ENCODE assay signal across 14 cellular contexts in genomic region chr5:104540448-104540847, GRCh38.
DNase-seq lines count a peak whose midpoint lies in the region; ATAC-seq, FAIRE-seq and TF ChIP-seq lines count a peak whose summit lies in the region.
"Had no signal": no experiment of that assay in that cellular context is flagged by ENCODE, and none has a peak within 500 bp of the region (broad histone marks: within the 10 kb centered on the region; RNA-seq: fewer than 3 reads in every experiment).

No MANE protein-coding gene starts in this region.

- in situ Hi-C loops in SK-MEL-5 (cut with HindIII; ENCODE audit: low pct_unique_long_range_greater_than_20kb, low sequenced_read_pairs) = no loop called here

- DNase-seq in NCI-H2107 treated with DMSO at 0.1 percent for 48 hours (lab: John Stamatoyannopoulos, UW; ENCODE audit: unreplicated experiment) (peak; percentile 9), NCI-H2107 (lab: John Stamatoyannopoulos, UW) (no peak), SK-MEL-5 (ENCODE audit: low read depth, low spot score) (peak; percentile 2), fibroblast of the aortic adventitia (ENCODE audit: low read depth) (peak; percentile 78), stromal cell of bone marrow (ENCODE audit: low read depth) (peak; percentile 21), HTR-8/SVneo (ENCODE audit: insufficient read length, low spot score) (no peak)
- DNase-seq: activated CD4-positive, alpha-beta memory T cell treated with anti-CD3 and anti-CD28 coated beads for 36 hours; activated naive CD8-positive, alpha-beta T cell treated with anti-CD3 and anti-CD28 coated beads, Interleukin-2, amount 50 U/mL, for 24 hours; lower lobe of right lung had no signal

- no peak for FAIRE-seq in HTR-8/SVneo (lab: Jason Lieb, UNC)
- FAIRE-seq: frontal cortex, G401.6 had no signal

- TF ChIP-seq CTCF in fibroblast of the aortic adventitia (IDR thresholded peaks at IDR 0.05; ENCODE audit: insufficient read depth, low read length) = no peak

- H3K4me3 ChIP-seq in fibroblast of the aortic adventitia (ENCODE audit: low read depth, low read length) = no peak overlapping the region
- H3K4me3 ChIP-seq: lower lobe of right lung, right atrium auricular region had no signal

- ATAC-seq in GM21723 (IDR thresholded peaks at IDR 0.05; ENCODE audit: unreplicated experiment) = no peak
- no peak for ATAC-seq in GM19324 (IDR thresholded peaks at IDR 0.05; ENCODE audit: low FRiP score, unreplicated experiment)
- ATAC-seq: activated naive CD8-positive, alpha-beta T cell treated with anti-CD3 and anti-CD28 coated beads, Interleukin-2, amount 50 U/mL, for 24 hours; lower lobe of right lung had no signal

Comparison
In these comparisons a context has a peak if more than half of its experiments do, and no peak if none do; other contexts are left out.
1. DNase-seq: peak in NCI-H2107 treated with DMSO at 0.1 percent for 48 hours (single experiment), SK-MEL-5 (single experiment), fibroblast of the aortic adventitia (single experiment) and stromal cell of bone marrow (single experiment); none in NCI-H2107 (single experiment) and HTR-8/SVneo (single experiment).